In the genomic region with DNA sequence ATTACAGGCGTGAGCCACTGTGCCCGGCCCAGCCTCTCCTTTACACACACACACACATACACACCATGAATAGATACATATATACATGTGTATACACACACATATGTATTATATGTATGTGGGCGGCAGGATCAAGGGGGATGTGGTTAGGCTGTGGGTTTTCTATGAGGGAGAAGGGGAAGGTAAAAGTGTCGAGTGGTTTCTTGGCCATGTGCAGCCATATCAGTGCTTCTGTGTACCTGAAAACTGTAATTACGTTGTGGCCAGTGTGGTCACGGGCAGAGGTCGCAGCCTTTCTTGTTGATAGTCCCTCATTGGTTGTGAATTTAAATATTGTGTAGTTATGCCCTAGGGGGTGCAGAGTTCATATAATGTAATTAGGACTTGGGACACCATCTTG, we compare ENCODE assay signal across 31 cellular contexts. TPM values are rescaled to one million over a fixed set of nuclear protein-coding genes. Genes with fewer than 3 reads are reported as not detected.
"Had no signal": no experiment of that assay in that cellular context is flagged by ENCODE, and none has a peak within 500 bp of the region (broad histone marks: within the 10 kb centered on the region; RNA-seq: fewer than 3 reads in every experiment).

No MANE protein-coding gene starts in this region.

- H3K4me2 ChIP-seq: hepatocyte had no signal

- H3K4me3 ChIP-seq: gastroesophageal sphincter, heart left ventricle, hepatocyte, lung, ovary, psoas muscle, sigmoid colon, thoracic aorta, transverse colon, vagina had no signal

- H3K4me3 Mint-ChIP-seq: memory B cell; natural killer cell; stimulated activated effector memory CD8-positive, alpha-beta T cell treated with anti-CD3 and anti-CD28 coated beads, Interleukin-12 subunit alpha, Interleukin-12 subunit beta, amount 100 ng/mL, for 72 hours had no signal

- H3K27me3 ChIP-seq: gastroesophageal sphincter, hepatocyte, ovary, sigmoid colon, transverse colon, vagina had no signal

- H3K36me3 Mint-ChIP-seq: memory B cell; natural killer cell; stimulated activated effector memory CD8-positive, alpha-beta T cell treated with anti-CD3 and anti-CD28 coated beads, Interleukin-12 subunit alpha, Interleukin-12 subunit beta, amount 100 ng/mL, for 72 hours had no signal

- H3K27ac ChIP-seq: gastroesophageal sphincter, heart left ventricle, hepatocyte, ovary, psoas muscle, sigmoid colon, thoracic aorta, transverse colon, vagina had no signal

- H2AFZ ChIP-seq: hepatocyte had no signal

- H3K27ac Mint-ChIP-seq: memory B cell; natural killer cell; stimulated activated effector memory CD8-positive, alpha-beta T cell treated with anti-CD3 and anti-CD28 coated beads, Interleukin-12 subunit alpha, Interleukin-12 subunit beta, amount 100 ng/mL, for 72 hours had no signal

- H3K9me3 Mint-ChIP-seq: memory B cell; natural killer cell; stimulated activated effector memory CD8-positive, alpha-beta T cell treated with anti-CD3 and anti-CD28 coated beads, Interleukin-12 subunit alpha, Interleukin-12 subunit beta, amount 100 ng/mL, for 72 hours had no signal

- H3K27me3 Mint-ChIP-seq: memory B cell had no signal

- H3K4me1 Mint-ChIP-seq: memory B cell, natural killer cell had no signal

- H3K79me2 ChIP-seq: hepatocyte had no signal

- FAIRE-seq: kidney had no signal

- H3K9me3 ChIP-seq: gastroesophageal sphincter, ovary, psoas muscle, sigmoid colon, thoracic aorta, transverse colon, vagina had no signal

- H3K36me3 ChIP-seq: gastroesophageal sphincter, heart left ventricle, ovary, sigmoid colon, thoracic aorta, transverse colon, vagina had no signal

- ATAC-seq: gastroesophageal sphincter; heart left ventricle; left lobe of liver; natural killer cell; psoas muscle; right cardiac atrium; stimulated activated effector memory CD8-positive, alpha-beta T cell treated with anti-CD3 and anti-CD28 coated beads, Interleukin-12 subunit alpha, Interleukin-12 subunit beta, amount 100 ng/mL, for 72 hours had no signal

- H3K4me1 ChIP-seq: gastroesophageal sphincter, heart left ventricle, psoas muscle, sigmoid colon, vagina had no signal

- DNase-seq: cortex of kidney; foreskin fibroblast; heart left ventricle; kidney; natural killer cell; occipital lobe; ovary; posterior cingulate gyrus; psoas muscle; right cardiac atrium; sigmoid colon; stimulated activated CD4-positive, alpha-beta T cell treated with anti-CD3 and anti-CD28 coated beads, Interleukin-2, amount 100 ng/mL, for 24 hours; stimulated activated CD4-positive, alpha-beta T cell treated with anti-CD3 and anti-CD28 coated beads, Interleukin-4, amount 100 ng/mL, for 24 hours; stimulated activated naive CD4-positive, alpha-beta T cell treated with Interleukin-2 at 50 U/mL for 16 hours; transverse colon had no signal

RNA-seq across cellular contexts. Expression of a gene that starts 40.1 kb away (rescaled TPM):
- total RNA-seq: dermis microvascular lymphatic vessel endothelial cell, gastroesophageal sphincter, heart left ventricle, hepatocyte, kidney, left lobe of liver, lung, mononuclear cell, natural killer cell, occipital lobe, ovary, psoas muscle, renal cortical epithelial cell, right cardiac atrium, sigmoid colon, skeletal muscle tissue, thoracic aorta, transverse colon, ureter, vagina had no signal
- polyA plus RNA-seq: esophagus, heart left ventricle, hepatocyte, liver, lung, neural cell, ovary, psoas muscle, right cardiac atrium, sigmoid colon had no signal
